8 cellular contexts compared by ENCODE assay signal in genomic region chr7:66281678-66282593, GRCh38.
DNase-seq lines count a peak whose midpoint lies in the region; ATAC-seq and TF ChIP-seq lines count a peak whose summit lies in the region.

No MANE protein-coding gene starts in this region.

- ATAC-seq in GM21576 (IDR thresholded peaks at IDR 0.05; ENCODE audit: unreplicated experiment), result no peak
- no peak for ATAC-seq in GM18520 (IDR thresholded peaks at IDR 0.05; ENCODE audit: unreplicated experiment)

- H3K9me3 ChIP-seq in MG63 (no peaks in the 10 kb centered on the region), mesodermal cell (ENCODE audit: control insufficient read depth, low read length) (no peaks in the 10 kb centered on the region)

- TF ChIP-seq CTCF in coronary artery (IDR thresholded peaks at IDR 0.05) (no peak), GM13976 (IDR thresholded peaks at IDR 0.05; ENCODE audit: borderline replicate concordance, control extremely low read depth, extremely low read depth, insufficient read depth, missing control alignments) (no peak)

- in situ Hi-C loops in GM13976 (cut with MboI; ENCODE audit: low sequenced_read_pairs, unreplicated experiment), result no loop called here

- H3K4me1 ChIP-seq in mesodermal cell (ENCODE audit: control insufficient read depth, insufficient read depth, low read length, poor library complexity, severe bottlenecking), result peaks cover 7% of the 10 kb centered on the region

- 78 to 94% methylated on average over 5 to 7 of the region's 8 CpGs for WGBS in mesodermal cell (ENCODE audit: insufficient coverage in 2 of 2), 2 experiments

- H3K36me3 ChIP-seq in MG63, result no peaks in the 10 kb centered on the region
- no peaks in the 10 kb centered on the region for H3K36me3 ChIP-seq in mesodermal cell (ENCODE audit: control insufficient read depth, insufficient read depth, low read length)

- H3K27ac ChIP-seq in coronary artery, result peak overlapping the region; percentile 50 to 72
- H3K27ac ChIP-seq in mesodermal cell (ENCODE audit: low read depth, low read length, severe bottlenecking), result peak overlapping the region; percentile 51

- DNase-seq in AG08395 (ENCODE audit: low spot score) (peak; percentile 90), MG63 (peak; percentile 83), coronary artery (ENCODE audit: low spot score) (no peak), GM13976 (ENCODE audit: low spot score) (no peak), T-helper 2 cell (no peak)

- no peaks in the 10 kb centered on the region for H3K27me3 ChIP-seq in MG63

- H3K4me3 ChIP-seq in MG63, result no peak overlapping the region
- H3K4me3 ChIP-seq in coronary artery, result peak overlapping the region; percentile 16
- no peak overlapping the region for H3K4me3 ChIP-seq in mesodermal cell (ENCODE audit: extremely low read depth, insufficient read depth, low read length, poor library complexity, severe bottlenecking)

Comparison
In these comparisons a context has a peak if more than half of its experiments do, and no peak if none do; other contexts are left out.
1. DNase-seq: peak in AG08395 (single experiment) and MG63 (single experiment); none in coronary artery (single experiment), GM13976 (single experiment) and T-helper 2 cell (0 of 5).